ENCODE assay signal across 8 cellular contexts in genomic region chr12:106248849-106249371, GRCh38. TPM values are rescaled to one million over a fixed set of nuclear protein-coding genes. Genes with fewer than 3 reads are reported as not detected.
A peak's percentile ranks its signal among the peaks of the same experiment; 100 is the strongest.
DNase-seq lines count a peak whose midpoint lies in the region; ATAC-seq and TF ChIP-seq lines count a peak whose summit lies in the region.

No MANE protein-coding gene starts in this region.

- H4K20me1 ChIP-seq in BLaER1 treated with 17β-estradiol and CSF1 and Interleukin-3, amounts not matched to agents 10 nM and 100 nM = peaks cover 0 to 22% (median 19%) of the 10 kb centered on the region in 11 experiments; a peak in 12 of 22 replicates
- H4K20me1 ChIP-seq in Loucy (ENCODE audit: insufficient read depth, low read length, poor library complexity, severe bottlenecking) = peaks cover 19% of the 10 kb centered on the region

- peak overlapping the region; percentile 89 to 98 (median 95) for H3K9ac ChIP-seq in BLaER1 treated with 17β-estradiol and CSF1 and Interleukin-3, amounts not matched to agents 10 nM and 100 nM
- H3K9ac ChIP-seq in Loucy (ENCODE audit: low read depth, low read length, poor library complexity, severe bottlenecking) (peak overlapping the region; percentile 86), parathyroid adenoma (no peak overlapping the region)

- no peaks in the 10 kb centered on the region for H3K9me3 ChIP-seq in BLaER1 treated with 17β-estradiol and CSF1 and Interleukin-3, amounts not matched to agents 10 nM and 100 nM (replicated peaks in 1 of 11)
- no peaks in the 10 kb centered on the region for H3K9me3 ChIP-seq in Loucy (ENCODE audit: insufficient read depth, low read depth, low read length)
- no peaks in the 10 kb centered on the region for H3K9me3 ChIP-seq in parathyroid adenoma (ENCODE audit: control insufficient read depth, low read length)

- H3K27ac ChIP-seq in BLaER1 treated with 17β-estradiol and CSF1 and Interleukin-3, amounts not matched to agents 10 nM and 100 nM = peak overlapping the region; percentile 78 to 98 (median 93)
- H3K27ac ChIP-seq in parathyroid adenoma = peak overlapping the region; percentile 91

- H3K4me1 ChIP-seq in BLaER1 treated with 17β-estradiol and CSF1 and Interleukin-3, amounts not matched to agents 10 nM and 100 nM = peaks cover 41 to 68% (median 54%) of the 10 kb centered on the region in 10 experiments
- peaks cover 39% of the 10 kb centered on the region for H3K4me1 ChIP-seq in Loucy (ENCODE audit: insufficient read depth, low read length, poor library complexity, severe bottlenecking)
- peaks cover 11% of the 10 kb centered on the region for H3K4me1 ChIP-seq in parathyroid adenoma

- no peaks in the 10 kb centered on the region for H3K27me3 ChIP-seq in BLaER1 treated with 17β-estradiol and CSF1 and Interleukin-3, amounts not matched to agents 10 nM and 100 nM
- H3K27me3 ChIP-seq in Loucy (ENCODE audit: insufficient read depth, low read length, poor library complexity, severe bottlenecking) (no peaks in the 10 kb centered on the region), parathyroid adenoma (ENCODE audit: control insufficient read depth, insufficient read depth, low read length) (no peaks in the 10 kb centered on the region)

- DNase-seq in activated T-cell treated with anti-CD3 and anti-CD28 coated beads, Interleukin-2, amount 50 U/mL, for 48 hours = peak; percentile 50 to 60
- DNase-seq in fibroblast of villous mesenchyme (ENCODE audit: low read depth) = peak; percentile 45
- DNase-seq in effector CD8-positive, alpha-beta T cell (lab: John Stamatoyannopoulos, UW) = no peak

- H3K79me2 ChIP-seq in Loucy (ENCODE audit: insufficient read depth, low read length) = peaks cover 28% of the 10 kb centered on the region
- peaks cover 18% of the 10 kb centered on the region for H3K79me2 ChIP-seq in parathyroid adenoma

- peak overlapping the region; percentile 82 to 98 (median 89) for H3K4me3 ChIP-seq in BLaER1 treated with 17β-estradiol and CSF1 and Interleukin-3, amounts not matched to agents 10 nM and 100 nM
- H3K4me3 ChIP-seq in Loucy (ENCODE audit: low read length, poor library complexity, severe bottlenecking) = peak overlapping the region; percentile 93
- H3K4me3 ChIP-seq in fibroblast of villous mesenchyme (ENCODE audit: low read depth, low read length) = peak overlapping the region; percentile 95
- no peak overlapping the region for H3K4me3 ChIP-seq in parathyroid adenoma (ENCODE audit: low read depth, low read length)

- ATAC-seq in GM19324 (IDR thresholded peaks at IDR 0.05; ENCODE audit: low FRiP score, unreplicated experiment) (no peak), HG02938 (IDR thresholded peaks at IDR 0.05; ENCODE audit: unreplicated experiment) (no peak)

- H2AFZ ChIP-seq in Loucy (ENCODE audit: low read length) (peak overlapping the region; percentile 94), parathyroid adenoma (peak overlapping the region; percentile 83)

- peak overlapping the region; percentile 78 to 97 (median 91) for H3K4me2 ChIP-seq in BLaER1 treated with 17β-estradiol and CSF1 and Interleukin-3, amounts not matched to agents 10 nM and 100 nM
- H3K4me2 ChIP-seq in Loucy (ENCODE audit: low read depth, low read length, poor library complexity, severe bottlenecking) (peak overlapping the region; percentile 83), parathyroid adenoma (ENCODE audit: low read length) (peak overlapping the region; percentile 93)

- TF ChIP-seq CTCF in Loucy (conservative IDR thresholded peaks at IDR 0.05; ENCODE audit: low read length) = no peak
- TF ChIP-seq CTCF in fibroblast of villous mesenchyme (IDR thresholded peaks at IDR 0.05; ENCODE audit: insufficient read depth, low read depth, low read length) = no peak
- TF ChIP-seq CTCF in parathyroid adenoma (IDR thresholded peaks at IDR 0.05) = no peak

- H3K36me3 ChIP-seq in BLaER1 treated with 17β-estradiol and CSF1 and Interleukin-3, amounts not matched to agents 10 nM and 100 nM = peaks cover 0 to 22% (median 12%) of the 10 kb centered on the region in 11 experiments; a peak in 14 of 22 replicates
- H3K36me3 ChIP-seq in Loucy (ENCODE audit: insufficient read depth, low read length) (no peaks in the 10 kb centered on the region), parathyroid adenoma (ENCODE audit: control insufficient read depth, insufficient read depth, low read length) (no peaks in the 10 kb centered on the region)

- no peaks in the 10 kb centered on the region; the same call in 1 of the 2 replicates for H3F3A ChIP-seq in Loucy (ENCODE audit: low read depth)

- no peaks in the 10 kb centered on the region for H3K9me2 ChIP-seq in Loucy (replicated peaks; ENCODE audit: low read depth, low read length)

RNA-seq across cellular contexts. Expression of gene CKAP4, which starts 1.1 kb away (rescaled TPM):
- 253 and 310 TPM in 2 replicates for total RNA-seq in fibroblast of villous mesenchyme

RNA-seq across cellular contexts. Expression of gene TCP11L2, which starts 53.6 kb away (rescaled TPM):
- 25.0 and 30.0 TPM in 2 replicates for total RNA-seq in fibroblast of villous mesenchyme
